ENCODE assay signal across 14 cellular contexts in the genomic region with DNA sequence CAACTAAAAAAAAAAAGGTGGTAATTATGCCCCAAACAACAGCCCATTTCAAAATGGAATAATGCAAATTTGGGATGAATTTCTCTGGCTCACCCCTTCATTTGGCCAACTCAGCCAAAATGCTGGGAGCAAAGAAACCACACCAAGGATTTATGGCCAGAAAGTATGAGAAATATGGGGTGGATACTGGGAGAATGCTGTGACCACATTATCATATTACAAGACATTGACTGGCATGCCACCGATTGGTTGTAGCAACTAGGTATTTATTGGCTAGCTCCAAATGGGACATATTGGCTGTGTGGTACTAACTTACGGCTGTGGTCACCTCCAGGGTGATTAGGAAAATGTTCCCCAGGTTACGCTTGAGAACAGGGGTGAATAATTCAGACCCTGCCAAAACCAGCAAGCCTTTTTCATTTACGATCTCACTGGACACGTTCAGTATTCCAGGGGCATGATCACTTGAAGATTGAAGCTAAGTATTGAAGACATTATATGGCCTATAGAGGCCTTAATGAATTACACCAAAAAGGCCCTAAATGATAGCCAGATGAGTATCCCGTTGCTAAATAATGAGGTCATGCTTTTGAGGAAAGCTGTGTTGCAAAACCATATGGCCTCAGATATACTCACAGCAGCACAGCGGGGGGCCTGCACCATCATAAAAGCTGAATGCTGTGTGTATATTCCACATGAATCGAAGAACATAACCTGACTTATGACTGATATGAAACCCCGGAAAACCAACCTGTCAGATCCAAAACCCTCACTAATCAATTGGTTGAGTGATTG. TPM values are rescaled to one million over a fixed set of nuclear protein-coding genes. Genes with fewer than 3 reads are reported as not detected.
DNase-seq lines count a peak whose midpoint lies in the region; ATAC-seq and TF ChIP-seq lines count a peak whose summit lies in the region.
"Had no signal": no experiment of that assay in that cellular context is flagged by ENCODE, and none has a peak within 500 bp of the region (broad histone marks: within the 10 kb centered on the region; RNA-seq: fewer than 3 reads in every experiment).

No MANE protein-coding gene starts in this region.

- intact Hi-C loops in heart right ventricle (cut with DNase I) (loop anchor here in 3 of 10 donors (5.0 to 10.0 kb wide), 4 partner anchors 49 to 481 kb away; a partner anchor contains a TSS), dorsolateral prefrontal cortex (cut with DNase I) (loop anchor here in 1 of 2 donors (10.0 kb wide), 1 partner anchor 51 kb away; no protein-coding TSS in a partner anchor)

- WGBS in heart right ventricle, 2 donors = 84 to 87% methylated on average over 9 of the region's 9 CpGs

- DNase-seq in NCI-H146 (lab: John Stamatoyannopoulos, UW) (peak; percentile 14), NCI-H146 treated with DMSO at 0.1 percent for 48 hours (lab: John Stamatoyannopoulos, UW; ENCODE audit: unreplicated experiment) (no peak), NCI-H2171 (lab: John Stamatoyannopoulos, UW) (peak; percentile 55), cardiac fibroblast (ENCODE audit: low read depth in 2 of 2) (peak; percentile 46 to 48), stromal cell of bone marrow (ENCODE audit: low read depth) (peak; percentile 61), heart right ventricle (no peak), dorsolateral prefrontal cortex (no peak), COR-L47 (lab: John Stamatoyannopoulos, UW) (no peak)
- DNase-seq: 8988T, body of pancreas, GOT3, NCI-H2081 treated with DMSO at 0.1 percent for 48 hours, T-helper 1 cell, tibial artery had no signal

- peaks cover 0 to 27% (median 11%) of the 10 kb centered on the region in 9 donors for H3K4me1 ChIP-seq in heart right ventricle

- peaks cover 0 to 14% (median 0%) of the 10 kb centered on the region in 11 donors for H3K9me3 ChIP-seq in heart right ventricle
- H3K9me3 ChIP-seq: body of pancreas, tibial artery had no signal

- H3K4me3 ChIP-seq in cardiac fibroblast (replicated peaks in 1 of 2; ENCODE audit: low read depth in 2 of 2, low read length in 2 of 2) (no peak overlapping the region), heart right ventricle (no peak overlapping the region), dorsolateral prefrontal cortex (no peak overlapping the region)
- H3K4me3 ChIP-seq: body of pancreas, tibial artery had no signal

- TF ChIP-seq CTCF in cardiac fibroblast (IDR thresholded peaks at IDR 0.05; ENCODE audit: low read depth, low read length) = no peak
- no peak for TF ChIP-seq CTCF in heart right ventricle (IDR thresholded peaks at IDR 0.05)
- no peak for TF ChIP-seq CTCF in dorsolateral prefrontal cortex (IDR thresholded peaks at IDR 0.05 in 54 of 56, conservative IDR thresholded peaks at IDR 0.05 in 2 of 56; ENCODE audit: low read depth in 1 of 56, partially characterized antibody in 56 of 56)

- no peaks in the 10 kb centered on the region for H3K27me3 ChIP-seq in heart right ventricle
- no peaks in the 10 kb centered on the region for H3K27me3 ChIP-seq in dorsolateral prefrontal cortex
- H3K27me3 ChIP-seq: body of pancreas, tibial artery had no signal

- H3K27ac ChIP-seq in heart right ventricle (no peak overlapping the region), dorsolateral prefrontal cortex (no peak overlapping the region)
- H3K27ac ChIP-seq: body of pancreas, tibial artery had no signal

- H3K36me3 ChIP-seq in heart right ventricle = no peaks in the 10 kb centered on the region
- H3K36me3 ChIP-seq: tibial artery had no signal

- ATAC-seq in heart right ventricle = no peak
- ATAC-seq: body of pancreas had no signal

RNA-seq across cellular contexts. Expression of a gene that starts 3.8 kb away (rescaled TPM):
- total RNA-seq in heart right ventricle (10 to 100 TPM; 18.4 to 30.3 (median 22.0) TPM), dorsolateral prefrontal cortex (10 to 100 TPM in 73 of 120 experiments, 1 to 10 TPM in 47; 7.2 to 13.9 (median 10.5) TPM)
- polyA plus RNA-seq in heart right ventricle = 10 to 100 TPM; 11.5 to 12.2 TPM

Comparison
In these comparisons a context has a peak if more than half of its experiments do, and no peak if none do; other contexts are left out.
1. DNase-seq: peak in NCI-H146 (single experiment), NCI-H2171 (single experiment), cardiac fibroblast (2 of 2) and stromal cell of bone marrow (single experiment); none in NCI-H146 treated with DMSO at 0.1 percent for 48 hours (single experiment), heart right ventricle (0 of 2), dorsolateral prefrontal cortex (0 of 10) and COR-L47 (single experiment).